In the genomic region with DNA sequence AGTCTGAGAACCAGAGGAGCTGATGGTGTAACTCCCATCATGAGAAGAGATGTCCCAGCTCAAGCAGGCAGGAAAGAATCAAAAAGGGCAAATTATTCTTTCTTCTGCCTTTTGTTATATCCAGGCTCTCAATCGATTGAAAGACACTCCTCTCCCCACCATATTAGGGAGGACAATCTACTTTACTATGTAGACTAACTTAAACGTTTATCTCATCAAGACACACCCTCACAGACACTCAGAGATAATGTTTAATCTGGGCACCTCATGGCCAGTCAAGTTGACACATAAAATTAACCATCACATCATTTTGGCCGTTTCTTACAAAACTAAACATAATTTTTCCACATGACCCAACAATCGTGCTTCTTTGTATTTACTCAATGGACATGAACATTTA, we compare ENCODE assay signal across 8 cellular contexts.
"Had no signal": no experiment of that assay in that cellular context is flagged by ENCODE, and none has a peak within 500 bp of the region (broad histone marks: within the 10 kb centered on the region; RNA-seq: fewer than 3 reads in every experiment).

No MANE protein-coding gene starts in this region.

- H3K27me3 Mint-ChIP-seq: IgD-negative memory B cell had no signal

- DNase-seq: GM23248, GOT3, H7, HCEC 1CT, KG1 had no signal

- H3K4me3 Mint-ChIP-seq: IgD-negative memory B cell had no signal

- H3K36me3 Mint-ChIP-seq: IgD-negative memory B cell had no signal

- H3K9ac ChIP-seq: GM23248 had no signal

- ATAC-seq: HepG2 had no signal

- H3K4me3 ChIP-seq: GM23248 had no signal

- H3K27ac ChIP-seq: GM23248, HL-60 had no signal

- H2AFZ ChIP-seq: GM23248 had no signal

- H3K27ac Mint-ChIP-seq: IgD-negative memory B cell had no signal

- FAIRE-seq: HepG2 had no signal
